ENCODE assay signal across 19 cellular contexts in the genomic region with DNA sequence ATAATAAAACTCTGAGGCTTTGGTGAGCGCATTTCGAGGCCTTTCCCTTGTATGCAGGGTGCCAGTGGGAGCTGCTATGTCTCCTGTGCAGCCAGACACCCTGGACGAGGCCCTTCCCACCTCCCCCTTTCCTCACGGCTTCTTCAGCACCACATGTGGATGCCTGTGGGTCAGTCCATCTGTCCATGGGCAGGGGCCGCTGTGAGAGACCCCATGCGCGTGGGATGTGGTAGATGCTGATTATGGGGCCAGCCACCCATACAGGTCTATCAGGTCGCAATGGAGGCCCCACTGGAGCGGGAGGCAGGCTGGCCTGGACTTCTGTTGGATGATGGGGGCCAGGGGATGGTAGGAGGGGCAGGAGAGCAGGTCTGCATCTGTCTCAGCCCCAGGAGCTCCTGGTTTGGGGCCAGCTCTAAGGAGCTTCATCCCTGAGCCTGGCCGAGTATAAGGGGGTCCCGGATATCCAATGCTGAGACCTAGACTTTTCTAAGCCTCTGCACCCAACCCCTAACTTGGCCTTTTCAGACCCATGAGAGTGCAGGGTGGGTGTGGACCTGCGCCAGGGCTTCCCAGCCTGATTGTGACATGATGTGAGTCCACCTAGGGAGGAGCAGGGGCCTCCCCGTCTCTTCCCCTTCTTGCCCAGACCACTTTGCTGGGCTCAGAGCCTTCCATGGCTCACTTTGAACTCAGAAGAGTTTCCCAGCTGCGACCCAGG. TPM values are rescaled to one million over a fixed set of nuclear protein-coding genes. Genes with fewer than 3 reads are reported as not detected.
DNase-seq lines count a peak whose midpoint lies in the region; ATAC-seq, FAIRE-seq and TF ChIP-seq lines count a peak whose summit lies in the region.
"Had no signal": no experiment of that assay in that cellular context is flagged by ENCODE, and none has a peak within 500 bp of the region (broad histone marks: within the 10 kb centered on the region; RNA-seq: fewer than 3 reads in every experiment).

No MANE protein-coding gene starts in this region.

- TF ChIP-seq EP300 in K562 (IDR thresholded peaks at IDR 0.05; ENCODE audit: low read length): no peak

- H2AFZ ChIP-seq in K562 (ENCODE audit: low read depth, low read length) (no peak overlapping the region), osteoblast (ENCODE audit: low read length) (no peak overlapping the region)

- peaks cover 40% of the 10 kb centered on the region for H3K36me3 ChIP-seq in K562 (ENCODE audit: control insufficient read depth, insufficient read depth, low read length)
- H3K36me3 ChIP-seq in osteoblast (ENCODE audit: insufficient read depth, low read length): peaks cover 16% of the 10 kb centered on the region

- no peaks in the 10 kb centered on the region for H3K27me3 Mint-ChIP-seq in natural killer cell treated with Interleukin-12 subunit alpha and Interleukin-12 subunit beta and Interleukin-15 and Interleukin-18, amount 100 ng/mL, for 72 hours
- no peaks in the 10 kb centered on the region for H3K27me3 Mint-ChIP-seq in natural killer cell (ENCODE audit: low read depth in 2 of 2)
- H3K27me3 Mint-ChIP-seq: B cell; CD4-positive, CD25-positive, alpha-beta regulatory T cell; CD8-positive, alpha-beta memory T cell had no signal

- TF ChIP-seq POLR2A in K562 (conservative IDR thresholded peaks at IDR 0.05): peak; percentile 53

- H3K4me2 ChIP-seq in K562 (ENCODE audit: insufficient read depth, low read length) (no peak overlapping the region), osteoblast (ENCODE audit: insufficient read depth, low read length) (no peak overlapping the region)

- H3K27me3 ChIP-seq in K562 (ENCODE audit: control insufficient read depth in 2 of 2, insufficient read depth in 2 of 2, low read length in 2 of 2): no peaks in the 10 kb centered on the region
- H3K27me3 ChIP-seq in osteoblast (ENCODE audit: insufficient read depth, low read length): no peaks in the 10 kb centered on the region

- H3K27ac ChIP-seq in K562 (ENCODE audit: extremely low read depth, low read depth, low read length) (no peak overlapping the region), osteoblast (ENCODE audit: low read depth, low read length) (no peak overlapping the region)

- no peak for ATAC-seq in natural killer cell treated with Interleukin-12 subunit alpha and Interleukin-12 subunit beta and Interleukin-15 and Interleukin-18, amount 100 ng/mL, for 72 hours
- ATAC-seq in natural killer cell: no peak
- peak; percentile 8 for ATAC-seq in K562
- ATAC-seq in GM19023 (IDR thresholded peaks at IDR 0.05; ENCODE audit: unreplicated experiment): no peak
- ATAC-seq: GM12878 had no signal

- H3K4me1 ChIP-seq in K562 (replicated peaks in 1 of 2; ENCODE audit: control insufficient read depth in 2 of 2, insufficient read depth in 2 of 2, low read length in 2 of 2): peaks cover 16 to 55% of the 10 kb centered on the region in 2 experiments
- H3K4me1 ChIP-seq in osteoblast (ENCODE audit: insufficient read depth, low read length): no peaks in the 10 kb centered on the region

- H3K9ac ChIP-seq in K562 (ENCODE audit: insufficient read depth in 1 of 2, low read depth in 2 of 2, low read length in 2 of 2): peak overlapping the region in 1 of 2 experiments; percentile 83; a peak in 2 of 4 replicates

- no peaks in the 10 kb centered on the region for H3K9me3 Mint-ChIP-seq in natural killer cell treated with Interleukin-12 subunit alpha and Interleukin-12 subunit beta and Interleukin-15 and Interleukin-18, amount 100 ng/mL, for 72 hours
- H3K9me3 Mint-ChIP-seq in natural killer cell: no peaks in the 10 kb centered on the region
- H3K9me3 Mint-ChIP-seq: CD4-positive, CD25-positive, alpha-beta regulatory T cell; CD8-positive, alpha-beta memory T cell; H9 had no signal

- H3K9me1 ChIP-seq in K562 (ENCODE audit: control insufficient read depth, insufficient read depth, low read length): peaks cover 9% of the 10 kb centered on the region

- POLR2A ChIA-PET in K562 (lab: Yijun Ruan, JAX): interaction anchor here (0.6 to 1.4 kb wide), 4 partner anchors 9 to 81 kb away, joined by 3 to 6 read pairs (median 4); no protein-coding TSS in a partner anchor

- TF ChIP-seq CTCF in natural killer cell (IDR thresholded peaks at IDR 0.05) (no peak), K562 (IDR thresholded peaks at IDR 0.05 in 2 of 3, conservative IDR thresholded peaks at IDR 0.05 in 1 of 3; ENCODE audit: insufficient read depth in 2 of 3, low read depth in 1 of 3, low read length in 3 of 3) (no peak), osteoblast (IDR thresholded peaks at IDR 0.05; ENCODE audit: extremely low read depth, low read depth, low read length) (no peak)

- peaks cover 0 to 10% of the 10 kb centered on the region in 2 donors for H3K4me1 Mint-ChIP-seq in natural killer cell treated with Interleukin-12 subunit alpha and Interleukin-12 subunit beta and Interleukin-15 and Interleukin-18, amount 100 ng/mL, for 72 hours (ENCODE audit: low read depth in 2 of 2)
- H3K4me1 Mint-ChIP-seq in natural killer cell: peaks cover 8 to 14% of the 10 kb centered on the region in 2 donors
- H3K4me1 Mint-ChIP-seq: B cell; CD4-positive, CD25-positive, alpha-beta regulatory T cell; CD8-positive, alpha-beta memory T cell; H9 had no signal

- in situ Hi-C loops in K562 (cut with MboI): no loop called here

- peak; percentile 39 for DNase-seq in natural killer cell treated with Interleukin-12 subunit alpha and Interleukin-12 subunit beta and Interleukin-15 and Interleukin-18, amount 100 ng/mL, for 72 hours (ENCODE audit: low spot score)
- DNase-seq in natural killer cell: no peak
- DNase-seq in K562 (ENCODE audit: extremely low read depth in 1 of 4, low spot score in 3 of 4): no peak
- peak; percentile 53 for DNase-seq in osteoblast (ENCODE audit: insufficient read length, low spot score, missing footprints)
- DNase-seq in SW 1271 (lab: John Stamatoyannopoulos, UW): no peak
- DNase-seq: C1 segment of cervical spinal cord; CD4-positive, CD25-positive, alpha-beta regulatory T cell; CD8-positive, alpha-beta memory T cell; COR-L47; DMS 273 treated with DMSO at 0.1 percent for 48 hours; DMS53; DND-41; EL; H9 had no signal

- FAIRE-seq in K562 (lab: Jason Lieb, UNC): no peak
- FAIRE-seq: GM12878, GM19239, H1 had no signal

- H3K4me3 Mint-ChIP-seq in natural killer cell treated with Interleukin-12 subunit alpha and Interleukin-12 subunit beta and Interleukin-15 and Interleukin-18, amount 100 ng/mL, for 72 hours: no peak overlapping the region
- H3K4me3 Mint-ChIP-seq in natural killer cell: no peak overlapping the region
- H3K4me3 Mint-ChIP-seq: B cell; CD8-positive, alpha-beta memory T cell; H9 had no signal

- no peak overlapping the region for H3K4me3 ChIP-seq in K562
- no peak overlapping the region for H3K4me3 ChIP-seq in osteoblast (ENCODE audit: insufficient read depth, low read length)
- H3K4me3 ChIP-seq: GM12878 had no signal

- CTCF ChIA-PET in K562 (lab: Yijun Ruan, JAX; ENCODE audit: low intra/inter-chr PET ratio): no interaction called here

- BruUV-seq in K562 (replicated peaks; lab: Mats Ljungman, UMichigan): no TSS peak

- H3K9me3 ChIP-seq in K562 (replicated peaks; ENCODE audit: control insufficient read depth, insufficient read depth, low read depth, low read length): no peaks in the 10 kb centered on the region
- H3K9me3 ChIP-seq in osteoblast (ENCODE audit: low read depth, low read length): no peaks in the 10 kb centered on the region

- H4K20me1 ChIP-seq in K562 (replicated peaks; ENCODE audit: control insufficient read depth, insufficient read depth, low read length) (peaks cover 15% of the 10 kb centered on the region; the same call in 1 of the 2 replicates), osteoblast (ENCODE audit: insufficient read depth, low read length) (peaks cover 4% of the 10 kb centered on the region)

- no peak overlapping the region for H3K27ac Mint-ChIP-seq in natural killer cell treated with Interleukin-12 subunit alpha and Interleukin-12 subunit beta and Interleukin-15 and Interleukin-18, amount 100 ng/mL, for 72 hours
- H3K27ac Mint-ChIP-seq in natural killer cell: no peak overlapping the region
- H3K27ac Mint-ChIP-seq: B cell; CD4-positive, CD25-positive, alpha-beta regulatory T cell; H9 had no signal

- H3K79me2 ChIP-seq in K562 (ENCODE audit: control insufficient read depth, insufficient read depth, low read length) (peaks cover 4% of the 10 kb centered on the region; the same call in 1 of the 3 replicates), osteoblast (ENCODE audit: insufficient read depth, low read length) (no peaks in the 10 kb centered on the region)

- no peak for TF ChIP-seq RAD21 in K562 (CRISPR knock-in tag; conservative IDR thresholded peaks at IDR 0.05 in 1 of 2, IDR thresholded peaks at IDR 0.05 in 1 of 2)

- H3K36me3 Mint-ChIP-seq in natural killer cell treated with Interleukin-12 subunit alpha and Interleukin-12 subunit beta and Interleukin-15 and Interleukin-18, amount 100 ng/mL, for 72 hours: no peaks in the 10 kb centered on the region
- no peaks in the 10 kb centered on the region for H3K36me3 Mint-ChIP-seq in natural killer cell

- intact Hi-C loops in natural killer cell (cut with micrococcal nuclease) (no loop called here), K562 (cut with micrococcal nuclease) (no loop called here)

- WGBS in K562 (ENCODE audit: insufficient coverage, low coverage, missing lambda C conversion rate): 74% methylated on average over 14 of the region's 14 CpGs

RNA-seq across cellular contexts. Expression of a gene that starts 14.0 kb away (rescaled TPM):
- 10 to 100 TPM; 60.1 to 89.5 TPM for total RNA-seq in natural killer cell treated with Interleukin-12 subunit alpha and Interleukin-12 subunit beta and Interleukin-15 and Interleukin-18, amount 100 ng/mL, for 72 hours
- 10 to 100 TPM; 45.3 to 64.7 (median 64.0) TPM for total RNA-seq in natural killer cell
- total RNA-seq in K562 (2011; cell fraction: chromatin; rRNA removed; ENCODE audit: low replicate concordance): 638 and 1,105 TPM in 2 replicates
- 550 and 577 TPM in 2 replicates for total RNA-seq in K562 (2011; cell fraction: nucleolus; rRNA removed)
- total RNA-seq in K562 (2011; cell fraction: nucleoplasm; rRNA removed): 502 and 511 TPM in 2 replicates
- total RNA-seq in K562 (2014; rRNA removed): 107 and 108 TPM in 2 replicates
- total RNA-seq in K562 (2014; rRNA removed; fragmentation: Illumina TruSeq; extraction: Trizol): 43.7 and 49.4 TPM in 2 replicates
- 80.1 and 81.2 TPM in 2 replicates for total RNA-seq in K562 (2015; rRNA removed; fragmentation: Illumina TruSeq; extraction: Trizol)
- 116 and 119 TPM in 2 replicates for total RNA-seq in K562 (2021)
- 81.8 and 155 TPM in 2 replicates for polyA plus RNA-seq in K562 (2011; rRNA removed)
- polyA plus RNA-seq in K562 (2011; cell fraction: cytosol; rRNA removed): 51.2 and 92.7 TPM in 2 replicates
- polyA plus RNA-seq in K562 (2011; cell fraction: nucleus; rRNA removed): 1,167 and 1,418 TPM in 2 replicates
- polyA plus RNA-seq in K562 (2012): 76.7 and 85.3 TPM in 2 replicates
- polyA plus RNA-seq in K562 (2014; fragmentation: Illumina TruSeq; extraction: Trizol): 70.4 and 75.0 TPM in 2 replicates
- polyA plus RNA-seq in K562 (2014; fragmentation: Nextera tagmentation; extraction: Ambion mirVana): 1 to 10 TPM; 5.9 to 7.7 TPM
- 135 and 144 TPM in 2 replicates for polyA plus RNA-seq in K562 (2014; rRNA removed)
- polyA minus RNA-seq in K562 (2011; rRNA and poly(A)+ RNA removed): 62.1 and 82.0 TPM in 2 replicates
- 35.2 and 46.4 TPM in 2 replicates for polyA minus RNA-seq in K562 (2011; cell fraction: cytosol; rRNA and poly(A)+ RNA removed)
- 210 and 349 TPM in 2 replicates for polyA minus RNA-seq in K562 (2011; cell fraction: nucleus; rRNA and poly(A)+ RNA removed)
- 25.9 and 44.2 TPM in 2 replicates for total RNA-seq in osteoblast

RNA-seq across cellular contexts. Expression of a gene that starts 45.1 kb away (rescaled TPM):
- 10 to 100 TPM; 50.5 to 61.6 TPM for total RNA-seq in natural killer cell treated with Interleukin-12 subunit alpha and Interleukin-12 subunit beta and Interleukin-15 and Interleukin-18, amount 100 ng/mL, for 72 hours
- total RNA-seq in natural killer cell (10 to 100 TPM; 33.3 to 53.0 (median 46.2) TPM), K562 (2014; rRNA removed) (70.1 and 95.8 TPM in 2 replicates), K562 (2014; rRNA removed; fragmentation: Illumina TruSeq; extraction: Trizol) (36.1 and 45.9 TPM in 2 replicates), K562 (2015; rRNA removed; fragmentation: Illumina TruSeq; extraction: Trizol) (55.8 and 57.2 TPM in 2 replicates), K562 (2021) (94.1 and 97.3 TPM in 2 replicates), osteoblast (41.8 and 43.8 TPM in 2 replicates)
- 160 and 395 TPM in 2 replicates for total RNA-seq in K562 (2011; cell fraction: chromatin; rRNA removed; ENCODE audit: low replicate concordance)
- total RNA-seq in K562 (2011; cell fraction: nucleolus; rRNA removed): 227 and 229 TPM in 2 replicates
- total RNA-seq in K562 (2011; cell fraction: nucleoplasm; rRNA removed): 196 and 211 TPM in 2 replicates
- polyA plus RNA-seq in K562 (2011; rRNA removed) (94.9 and 115 TPM in 2 replicates), K562 (2014; fragmentation: Illumina TruSeq; extraction: Trizol) (88.3 and 89.4 TPM in 2 replicates), K562 (2014; fragmentation: Nextera tagmentation; extraction: Ambion mirVana) (10 to 100 TPM; 15.5 to 17.5 TPM), K562 (2014; rRNA removed) (89.6 and 92.5 TPM in 2 replicates)
- 157 and 209 TPM in 2 replicates for polyA plus RNA-seq in K562 (2011; cell fraction: cytosol; rRNA removed)
- polyA plus RNA-seq in K562 (2011; cell fraction: nucleus; rRNA removed): 157 and 195 TPM in 2 replicates
- polyA plus RNA-seq in K562 (2012): 68.2 and 73.0 TPM in 2 replicates
- polyA minus RNA-seq in K562 (2011; rRNA and poly(A)+ RNA removed): 130 and 186 TPM in 2 replicates
- 73.2 and 76.1 TPM in 2 replicates for polyA minus RNA-seq in K562 (2011; cell fraction: cytosol; rRNA and poly(A)+ RNA removed)
- polyA minus RNA-seq in K562 (2011; cell fraction: nucleus; rRNA and poly(A)+ RNA removed): 63.1 and 85.0 TPM in 2 replicates

RNA-seq across cellular contexts. Expression of a gene that starts 49.4 kb away (rescaled TPM):
- 1 to 10 TPM; 3.7 to 3.8 TPM for total RNA-seq in natural killer cell treated with Interleukin-12 subunit alpha and Interleukin-12 subunit beta and Interleukin-15 and Interleukin-18, amount 100 ng/mL, for 72 hours
- 10 to 100 TPM; 37.8 to 62.0 (median 38.7) TPM for total RNA-seq in natural killer cell
- total RNA-seq in K562 (2011; cell fraction: chromatin; rRNA removed; ENCODE audit: low replicate concordance): 114 and 328 TPM in 2 replicates
- total RNA-seq in K562 (2011; cell fraction: nucleolus; rRNA removed): 214 and 270 TPM in 2 replicates
- total RNA-seq in K562 (2011; cell fraction: nucleoplasm; rRNA removed): 106 and 131 TPM in 2 replicates
- 49.3 and 54.2 TPM in 2 replicates for total RNA-seq in K562 (2014; rRNA removed)
- 2.2 and 4.5 TPM in 2 replicates for total RNA-seq in K562 (2014; rRNA removed; fragmentation: Illumina TruSeq; extraction: Trizol)
- 13.3 and 15.6 TPM in 2 replicates for total RNA-seq in K562 (2015; rRNA removed; fragmentation: Illumina TruSeq; extraction: Trizol)
- 46.5 and 50.6 TPM in 2 replicates for total RNA-seq in K562 (2021)
- polyA plus RNA-seq in K562 (2011; rRNA removed): 35.2 and 71.6 TPM in 2 replicates
- polyA plus RNA-seq in K562 (2011; cell fraction: cytosol; rRNA removed): 134 and 673 TPM in 2 replicates
- polyA plus RNA-seq in K562 (2011; cell fraction: nucleus; rRNA removed): 407 and 424 TPM in 2 replicates
- polyA plus RNA-seq in K562 (2012): 30.0 and 31.2 TPM in 2 replicates
- 8.0 and 15.9 TPM in 2 replicates for polyA plus RNA-seq in K562 (2014; fragmentation: Illumina TruSeq; extraction: Trizol)
- under 1 TPM; 0.03 to 0.17 TPM for polyA plus RNA-seq in K562 (2014; fragmentation: Nextera tagmentation; extraction: Ambion mirVana)
- polyA plus RNA-seq in K562 (2014; rRNA removed): 42.5 and 97.4 TPM in 2 replicates
- polyA minus RNA-seq in K562 (2011; rRNA and poly(A)+ RNA removed): 15.1 and 15.6 TPM in 2 replicates
- polyA minus RNA-seq in K562 (2011; cell fraction: cytosol; rRNA and poly(A)+ RNA removed): 24.6 and 52.4 TPM in 2 replicates
- polyA minus RNA-seq in K562 (2011; cell fraction: nucleus; rRNA and poly(A)+ RNA removed): 96.8 and 145 TPM in 2 replicates
- 19.7 and 27.1 TPM in 2 replicates for total RNA-seq in osteoblast

RNA-seq across cellular contexts. Expression of a gene that starts 49.8 kb away (rescaled TPM):
- 100 to 1,000 TPM; 236 to 499 TPM for total RNA-seq in natural killer cell treated with Interleukin-12 subunit alpha and Interleukin-12 subunit beta and Interleukin-15 and Interleukin-18, amount 100 ng/mL, for 72 hours
- total RNA-seq in natural killer cell: 10 to 100 TPM; 54.0 to 61.0 (median 56.3) TPM
- 525 and 801 TPM in 2 replicates for total RNA-seq in K562 (2011; cell fraction: chromatin; rRNA removed; ENCODE audit: low replicate concordance)
- 523 and 591 TPM in 2 replicates for total RNA-seq in K562 (2011; cell fraction: nucleolus; rRNA removed)
- total RNA-seq in K562 (2011; cell fraction: nucleoplasm; rRNA removed): 545 and 554 TPM in 2 replicates
- 2,045 and 2,260 TPM in 2 replicates for total RNA-seq in K562 (2014; rRNA removed)
- total RNA-seq in K562 (2014; rRNA removed; fragmentation: Illumina TruSeq; extraction: Trizol): 1,191 and 1,409 TPM in 2 replicates
- total RNA-seq in K562 (2015; rRNA removed; fragmentation: Illumina TruSeq; extraction: Trizol): 1,591 and 1,659 TPM in 2 replicates
- 1,289 and 1,311 TPM in 2 replicates for total RNA-seq in K562 (2021)
- 1,082 and 1,351 TPM in 2 replicates for polyA plus RNA-seq in K562 (2011; rRNA removed)
- 950 and 1,655 TPM in 2 replicates for polyA plus RNA-seq in K562 (2011; cell fraction: cytosol; rRNA removed)
- polyA plus RNA-seq in K562 (2011; cell fraction: nucleus; rRNA removed): 1,008 and 1,512 TPM in 2 replicates
- polyA plus RNA-seq in K562 (2012): 795 and 1,074 TPM in 2 replicates
- polyA plus RNA-seq in K562 (2014; fragmentation: Illumina TruSeq; extraction: Trizol): 1,518 and 1,621 TPM in 2 replicates
- polyA plus RNA-seq in K562 (2014; fragmentation: Nextera tagmentation; extraction: Ambion mirVana): 100 to 1,000 TPM; 162 to 207 TPM
- polyA plus RNA-seq in K562 (2014; rRNA removed): 2,237 and 2,891 TPM in 2 replicates
- 896 and 959 TPM in 2 replicates for polyA minus RNA-seq in K562 (2011; rRNA and poly(A)+ RNA removed)
- 618 and 835 TPM in 2 replicates for polyA minus RNA-seq in K562 (2011; cell fraction: cytosol; rRNA and poly(A)+ RNA removed)
- 183 and 414 TPM in 2 replicates for polyA minus RNA-seq in K562 (2011; cell fraction: nucleus; rRNA and poly(A)+ RNA removed)
- total RNA-seq in osteoblast: 78.4 and 85.8 TPM in 2 replicates

RNA-seq across cellular contexts. Expression of a gene that starts 51.0 kb away (rescaled TPM):
- total RNA-seq in natural killer cell treated with Interleukin-12 subunit alpha and Interleukin-12 subunit beta and Interleukin-15 and Interleukin-18, amount 100 ng/mL, for 72 hours: 100 to 1,000 TPM; 107 to 166 TPM
- total RNA-seq in natural killer cell (100 to 1,000 TPM in 1 of 3 donors, 10 to 100 TPM in 2; 86.4 to 104 (median 86.5) TPM), K562 (2014; rRNA removed) (203 and 254 TPM in 2 replicates), K562 (2014; rRNA removed; fragmentation: Illumina TruSeq; extraction: Trizol) (31.5 and 47.4 TPM in 2 replicates), K562 (2015; rRNA removed; fragmentation: Illumina TruSeq; extraction: Trizol) (151 and 170 TPM in 2 replicates), K562 (2021) (222 and 242 TPM in 2 replicates), osteoblast (35.9 and 43.8 TPM in 2 replicates)
- 249 and 785 TPM in 2 replicates for total RNA-seq in K562 (2011; cell fraction: chromatin; rRNA removed; ENCODE audit: low replicate concordance)
- total RNA-seq in K562 (2011; cell fraction: nucleolus; rRNA removed): 623 and 778 TPM in 2 replicates
- total RNA-seq in K562 (2011; cell fraction: nucleoplasm; rRNA removed): 344 and 378 TPM in 2 replicates
- polyA plus RNA-seq in K562 (2011; rRNA removed) (102 and 189 TPM in 2 replicates), K562 (2014; fragmentation: Illumina TruSeq; extraction: Trizol) (140 and 177 TPM in 2 replicates), K562 (2014; fragmentation: Nextera tagmentation; extraction: Ambion mirVana) (1 to 10 TPM; 1.6 to 6.6 TPM), K562 (2014; rRNA removed) (258 and 265 TPM in 2 replicates)
- 155 and 253 TPM in 2 replicates for polyA plus RNA-seq in K562 (2011; cell fraction: cytosol; rRNA removed)
- 1,476 and 1,701 TPM in 2 replicates for polyA plus RNA-seq in K562 (2011; cell fraction: nucleus; rRNA removed)
- 173 and 189 TPM in 2 replicates for polyA plus RNA-seq in K562 (2012)
- 57.9 and 72.9 TPM in 2 replicates for polyA minus RNA-seq in K562 (2011; rRNA and poly(A)+ RNA removed)
- 87.3 and 128 TPM in 2 replicates for polyA minus RNA-seq in K562 (2011; cell fraction: cytosol; rRNA and poly(A)+ RNA removed)
- 286 and 369 TPM in 2 replicates for polyA minus RNA-seq in K562 (2011; cell fraction: nucleus; rRNA and poly(A)+ RNA removed)

Comparison
In these comparisons a context has a peak if more than half of its experiments do, and no peak if none do; other contexts are left out.
1. DNase-seq: peak in natural killer cell treated with Interleukin-12 subunit alpha and Interleukin-12 subunit beta and Interleukin-15 and Interleukin-18, amount 100 ng/mL, for 72 hours (single experiment) and osteoblast (single experiment); none in natural killer cell (single experiment), K562 (0 of 4) and SW 1271 (0 of 2).